12 cellular contexts compared by ENCODE assay signal in the genomic region with DNA sequence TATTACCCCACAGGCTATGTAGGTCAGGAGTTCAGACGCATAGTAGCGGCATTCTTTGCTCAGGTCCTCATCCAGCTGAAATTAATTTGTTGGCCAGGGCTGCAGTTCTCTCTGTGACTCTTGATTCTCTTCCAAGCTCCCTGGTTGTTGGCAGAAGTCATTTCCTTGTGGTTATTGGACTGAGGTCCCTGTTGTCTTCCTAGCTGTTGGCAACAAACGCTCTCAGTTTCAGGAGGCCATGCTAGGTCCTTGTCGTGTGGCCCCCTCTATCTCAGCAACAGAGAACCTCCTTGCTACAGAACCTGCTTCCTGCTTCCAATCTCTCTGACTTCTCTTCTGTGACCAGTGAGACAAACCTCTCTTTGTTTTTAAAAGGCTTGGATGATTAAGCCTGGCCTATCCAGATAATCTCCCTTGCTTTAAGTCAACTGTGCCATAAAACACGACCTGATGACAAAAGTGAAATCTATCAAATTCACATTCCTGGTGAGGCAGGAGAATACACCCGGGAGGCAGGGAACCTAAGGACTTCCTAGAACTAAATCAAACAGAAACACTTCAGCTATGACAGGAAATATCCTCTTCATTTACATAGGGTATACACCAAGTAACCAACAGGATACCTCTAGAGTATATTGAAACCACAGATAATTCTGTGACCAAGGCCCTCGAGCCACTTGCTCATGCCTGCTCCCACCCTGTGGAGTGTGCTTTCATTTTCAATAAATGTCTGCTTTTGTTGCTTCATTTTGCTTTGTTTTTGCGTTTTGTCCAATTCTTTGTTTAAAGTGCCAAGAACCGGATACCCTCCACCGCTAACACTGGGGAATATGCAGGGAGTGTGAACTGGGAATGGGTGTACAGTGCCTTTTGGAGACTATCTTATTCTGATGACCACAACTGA.
A peak's percentile ranks its signal among the peaks of the same experiment; 100 is the strongest.
DNase-seq lines count a peak whose midpoint lies in the region; ATAC-seq, FAIRE-seq and TF ChIP-seq lines count a peak whose summit lies in the region.
"Had no signal": no experiment of that assay in that cellular context is flagged by ENCODE, and none has a peak within 500 bp of the region (broad histone marks: within the 10 kb centered on the region; RNA-seq: fewer than 3 reads in every experiment).

No MANE protein-coding gene starts in this region.

- CTCF ChIA-PET in MCF 10A (lab: Yijun Ruan, JAX): interaction anchor here (0.6 to 0.7 kb wide), 2 partner anchors 170 to 420 kb away, joined by 3 to 4 read pairs; no protein-coding TSS in a partner anchor
- CTCF ChIA-PET in activated CD8-positive, alpha-beta T cell treated with anti-CD3 and anti-CD28 coated beads for 36 hours (lab: Charles Lee): no interaction called here

- H3K4me1 Mint-ChIP-seq in MCF 10A (ENCODE audit: insufficient read depth, unreplicated experiment): no peaks in the 10 kb centered on the region
- no peaks in the 10 kb centered on the region for H3K4me1 Mint-ChIP-seq in activated CD8-positive, alpha-beta T cell treated with anti-CD3 and anti-CD28 coated beads for 36 hours (ENCODE audit: low read depth)

- POLR2A ChIA-PET in MCF 10A (lab: Yijun Ruan, JAX): no interaction called here
- POLR2A ChIA-PET in activated CD8-positive, alpha-beta T cell treated with anti-CD3 and anti-CD28 coated beads for 36 hours (lab: Charles Lee): no interaction called here

- no peak overlapping the region for H3K27ac Mint-ChIP-seq in MCF 10A (ENCODE audit: low read depth, unreplicated experiment)
- no peak overlapping the region for H3K27ac Mint-ChIP-seq in activated CD8-positive, alpha-beta T cell treated with anti-CD3 and anti-CD28 coated beads for 36 hours

- no peak for TF ChIP-seq CTCF in MCF 10A (IDR thresholded peaks at IDR 0.05; ENCODE audit: unreplicated experiment)
- TF ChIP-seq CTCF in activated CD8-positive, alpha-beta T cell treated with anti-CD3 and anti-CD28 coated beads for 36 hours (IDR thresholded peaks at IDR 0.05): no peak

- no TSS peak for BruUV-seq in MCF 10A (replicated peaks; lab: Mats Ljungman, UMichigan)

- peaks cover 12% of the 10 kb centered on the region for H3K9me3 Mint-ChIP-seq in MCF 10A (ENCODE audit: unreplicated experiment)
- peaks cover 1% of the 10 kb centered on the region for H3K9me3 Mint-ChIP-seq in activated CD8-positive, alpha-beta T cell treated with anti-CD3 and anti-CD28 coated beads for 36 hours

- H3K4me3 Mint-ChIP-seq in MCF 10A (ENCODE audit: unreplicated experiment): no peak overlapping the region
- H3K4me3 Mint-ChIP-seq in activated CD8-positive, alpha-beta T cell treated with anti-CD3 and anti-CD28 coated beads for 36 hours: no peak overlapping the region

- no peaks in the 10 kb centered on the region for H3K27me3 Mint-ChIP-seq in MCF 10A (ENCODE audit: insufficient read depth, unreplicated experiment)
- H3K27me3 Mint-ChIP-seq in activated CD8-positive, alpha-beta T cell treated with anti-CD3 and anti-CD28 coated beads for 36 hours: no peaks in the 10 kb centered on the region

- no peak for ATAC-seq in activated CD8-positive, alpha-beta T cell treated with anti-CD3 and anti-CD28 coated beads for 36 hours
- ATAC-seq in GM21825 (IDR thresholded peaks at IDR 0.05; ENCODE audit: unreplicated experiment): no peak

- no peak for TF ChIP-seq POLR2A in H54 (IDR thresholded peaks at IDR 0.05; ENCODE audit: low read depth, low read length)

- DNase-seq in A172 (ENCODE audit: low spot score) (peak; percentile 71), HT-29 (ENCODE audit: low spot score) (peak; percentile 71), MCF 10A (ENCODE audit: unreplicated experiment) (peak; percentile 72), iris pigment epithelial cell (ENCODE audit: low read depth) (peak; percentile 68), H54 (ENCODE audit: insufficient read length, low spot score) (no peak)
- no peak for DNase-seq in activated CD8-positive, alpha-beta T cell treated with anti-CD3 and anti-CD28 coated beads for 36 hours
- DNase-seq in effector CD8-positive, alpha-beta T cell (lab: John Stamatoyannopoulos, UW): no peak
- DNase-seq: BE2C; central memory CD4-positive, alpha-beta T cell; NCI-H2171 had no signal

- H3K36me3 Mint-ChIP-seq in MCF 10A (ENCODE audit: insufficient read depth, unreplicated experiment): no peaks in the 10 kb centered on the region
- no peaks in the 10 kb centered on the region for H3K36me3 Mint-ChIP-seq in activated CD8-positive, alpha-beta T cell treated with anti-CD3 and anti-CD28 coated beads for 36 hours (ENCODE audit: low read depth)

- FAIRE-seq in H54 (lab: Jason Lieb, UNC): no peak
- FAIRE-seq: GM12892 had no signal

- intact Hi-C loops in MCF 10A (cut with micrococcal nuclease): no loop called here
- intact Hi-C loops in activated CD8-positive, alpha-beta T cell treated with anti-CD3 and anti-CD28 coated beads for 36 hours (cut with micrococcal nuclease): no loop called here

Comparison
In these comparisons a context has a peak if more than half of its experiments do, and no peak if none do; other contexts are left out.
1. DNase-seq: peak in A172 (single experiment), HT-29 (single experiment), MCF 10A (single experiment) and iris pigment epithelial cell (single experiment); none in activated CD8-positive, alpha-beta T cell treated with anti-CD3 and anti-CD28 coated beads for 36 hours (single experiment), H54 (single experiment) and effector CD8-positive, alpha-beta T cell (single experiment).